25 cellular contexts compared by ENCODE assay signal in the genomic region with DNA sequence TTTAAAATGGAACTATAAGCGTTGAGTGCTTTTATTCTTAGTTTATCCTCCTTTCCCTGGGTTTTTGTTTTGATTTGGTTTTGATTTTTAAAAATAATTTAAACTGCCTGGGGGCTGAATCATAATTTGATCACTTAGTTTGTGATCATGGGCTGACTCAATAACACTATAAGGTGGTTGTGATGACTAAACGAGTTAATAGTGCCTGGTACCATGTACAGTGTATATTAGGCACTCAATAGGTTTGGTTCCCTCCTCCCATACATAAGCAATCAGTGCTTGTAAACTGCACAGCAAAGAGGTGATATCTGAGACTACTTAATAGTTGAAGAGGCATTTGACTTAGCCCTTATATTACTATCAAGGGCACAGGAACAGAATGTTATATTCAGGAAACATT.
DNase-seq lines count a peak whose midpoint lies in the region; ATAC-seq, FAIRE-seq and TF ChIP-seq lines count a peak whose summit lies in the region.
"Had no signal": no experiment of that assay in that cellular context is flagged by ENCODE, and none has a peak within 500 bp of the region (broad histone marks: within the 10 kb centered on the region; RNA-seq: fewer than 3 reads in every experiment).

No MANE protein-coding gene starts in this region.

- in situ Hi-C loops in ACHN (cut with HindIII; ENCODE audit: low pct_ligation_motif_present, low pct_unique_long_range_greater_than_20kb, low sequenced_read_pairs) = no loop called here

- no peaks in the 10 kb centered on the region for H3K36me3 Mint-ChIP-seq in type B pancreatic cell
- H3K36me3 Mint-ChIP-seq: CD14-positive monocyte had no signal

- H3K9me3 Mint-ChIP-seq in type B pancreatic cell = no peaks in the 10 kb centered on the region
- H3K9me3 Mint-ChIP-seq: CD4-positive, alpha-beta T cell; CD8-positive, alpha-beta memory T cell; HFFc6 had no signal

- no peak for FAIRE-seq in bronchial epithelial cell (lab: Jason Lieb, UNC)
- FAIRE-seq: A204.1, GM12878, GM19239, H54 had no signal

- no peak for DNase-seq in activated CD4-positive, CD25-positive, alpha-beta regulatory T cell treated with anti-CD3 and anti-CD28 coated beads, Interleukin-2, amount 50 U/mL, for 72 hours
- peak; percentile 49 for DNase-seq in NCI-H524 treated with DMSO at 0.1 percent for 48 hours (lab: John Stamatoyannopoulos, UW)
- peak; percentile 33 for DNase-seq in bronchial epithelial cell (ENCODE audit: low read depth)
- DNase-seq in type B pancreatic cell (ENCODE audit: extremely low spot score, unreplicated experiment) = no peak
- no peak for DNase-seq in ACHN
- DNase-seq: AML-193; BE2C; CD4-positive, alpha-beta T cell; CD8-positive, alpha-beta memory T cell; DMS 273 treated with DMSO at 0.1 percent for 48 hours; DMS79; EL; GDM1; GOT3; HFFc6 had no signal

- no peak for TF ChIP-seq CTCF in bronchial epithelial cell (IDR thresholded peaks at IDR 0.05; ENCODE audit: insufficient read depth, low read length, severe bottlenecking)
- no peak for TF ChIP-seq CTCF in type B pancreatic cell (conservative IDR thresholded peaks at IDR 0.05)

- peaks cover 8% of the 10 kb centered on the region for H3K27me3 Mint-ChIP-seq in type B pancreatic cell
- H3K27me3 Mint-ChIP-seq: CD8-positive, alpha-beta memory T cell had no signal

- H3K4me3 Mint-ChIP-seq in type B pancreatic cell = no peak overlapping the region
- H3K4me3 Mint-ChIP-seq: CD14-positive monocyte; CD4-positive, alpha-beta T cell; CD8-positive, alpha-beta memory T cell; HFFc6 had no signal

- no peak overlapping the region for H3K27ac Mint-ChIP-seq in type B pancreatic cell
- H3K27ac Mint-ChIP-seq: CD14-positive monocyte; CD4-positive, alpha-beta T cell; CD8-positive, alpha-beta memory T cell; HFFc6 had no signal

- H3K4me3 ChIP-seq in bronchial epithelial cell (ENCODE audit: low read depth, low read length) = no peak overlapping the region
- H3K4me3 ChIP-seq: BLaER1 treated with 17β-estradiol and CSF1 and Interleukin-3, amounts not matched to agents 10 nM and 100 nM; GM12878; HAP-1 had no signal

- H3K36me3 ChIP-seq in bronchial epithelial cell (ENCODE audit: control insufficient read depth, insufficient read depth, low read length) = no peaks in the 10 kb centered on the region
- H3K36me3 ChIP-seq: BE2C; BLaER1 treated with 17β-estradiol and CSF1 and Interleukin-3, amounts not matched to agents 10 nM and 100 nM; HAP-1 had no signal

- ATAC-seq in activated CD4-positive, CD25-positive, alpha-beta regulatory T cell treated with anti-CD3 and anti-CD28 coated beads, Interleukin-2, amount 50 U/mL, for 24 hours = peak; percentile 60 to 69
- ATAC-seq in HG02759 (IDR thresholded peaks at IDR 0.05; ENCODE audit: unreplicated experiment) (no peak), GM21367 (IDR thresholded peaks at IDR 0.05; ENCODE audit: unreplicated experiment) (no peak)
- ATAC-seq: GM12878 had no signal

- H3K4me1 Mint-ChIP-seq in type B pancreatic cell (ENCODE audit: unreplicated experiment) = peaks cover 6% of the 10 kb centered on the region
- H3K4me1 Mint-ChIP-seq: CD14-positive monocyte had no signal

- no peaks in the 10 kb centered on the region for H3K27me3 ChIP-seq in bronchial epithelial cell (ENCODE audit: control insufficient read depth, insufficient read depth, low read length)
- H3K27me3 ChIP-seq: BE2C; BLaER1 treated with 17β-estradiol and CSF1 and Interleukin-3, amounts not matched to agents 10 nM and 100 nM had no signal

Comparison
In these comparisons a context has a peak if more than half of its experiments do, and no peak if none do; other contexts are left out.
1. ATAC-seq: peak in activated CD4-positive, CD25-positive, alpha-beta regulatory T cell treated with anti-CD3 and anti-CD28 coated beads, Interleukin-2, amount 50 U/mL, for 24 hours (2 of 2); none in HG02759 (single experiment) and GM21367 (single experiment).
2. DNase-seq: peak in NCI-H524 treated with DMSO at 0.1 percent for 48 hours (single experiment) and bronchial epithelial cell (single experiment); none in activated CD4-positive, CD25-positive, alpha-beta regulatory T cell treated with anti-CD3 and anti-CD28 coated beads, Interleukin-2, amount 50 U/mL, for 72 hours (single experiment), type B pancreatic cell (single experiment) and ACHN (single experiment).